24 cellular contexts compared by ENCODE assay signal in the genomic region with DNA sequence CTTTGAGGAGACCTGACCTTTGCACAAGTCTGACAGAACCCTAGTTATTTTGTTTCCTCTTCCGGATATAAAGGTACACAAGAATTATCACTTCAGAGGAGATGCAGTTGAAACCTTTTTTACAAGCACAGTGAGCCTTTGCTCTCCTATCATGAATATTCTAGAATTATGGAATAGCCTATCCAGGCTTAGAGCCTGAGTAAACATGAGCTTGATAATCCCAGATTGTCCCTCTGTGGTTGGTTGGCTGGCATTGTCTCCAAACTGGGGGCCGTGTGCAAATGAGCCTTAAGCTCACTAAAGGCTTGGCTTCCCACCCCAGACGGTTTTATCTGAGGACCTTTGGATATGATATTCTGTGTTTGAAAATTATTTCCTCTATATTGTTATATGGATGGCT. TPM values are rescaled to one million over a fixed set of nuclear protein-coding genes. Genes with fewer than 3 reads are reported as not detected.
DNase-seq lines count a peak whose midpoint lies in the region; ATAC-seq, FAIRE-seq and TF ChIP-seq lines count a peak whose summit lies in the region.
"Had no signal": no experiment of that assay in that cellular context is flagged by ENCODE, and none has a peak within 500 bp of the region (broad histone marks: within the 10 kb centered on the region; RNA-seq: fewer than 3 reads in every experiment).

No MANE protein-coding gene starts in this region.

- H3K27me3 ChIP-seq in colonic mucosa (no peaks in the 10 kb centered on the region), small intestine (ENCODE audit: control insufficient read depth in 2 of 2, insufficient read depth in 2 of 2, low read length in 2 of 2) (no peaks in the 10 kb centered on the region), MM.1S (replicated peaks; ENCODE audit: insufficient read depth, low read length) (no peaks in the 10 kb centered on the region)
- H3K27me3 ChIP-seq: BE2C, BLaER1 had no signal

- H3K4me2 ChIP-seq in MM.1S (ENCODE audit: low read depth, low read length): no peak overlapping the region
- H3K4me2 ChIP-seq: BLaER1 had no signal

- H3F3A ChIP-seq in MM.1S (ENCODE audit: insufficient read depth, low read length): no peaks in the 10 kb centered on the region

- H3K4me1 ChIP-seq in colonic mucosa (no peaks in the 10 kb centered on the region), mucosa of descending colon (ENCODE audit: low read depth) (peaks cover 4% of the 10 kb centered on the region), small intestine (ENCODE audit: control insufficient read depth in 2 of 2, insufficient read depth in 1 of 2, low read depth in 1 of 2, low read length in 1 of 2) (peaks cover 0 to 2% of the 10 kb centered on the region in 2 donors), MM.1S (ENCODE audit: low read length) (no peaks in the 10 kb centered on the region)
- H3K4me1 ChIP-seq: BE2C, BLaER1 had no signal

- no peak overlapping the region for H2AFZ ChIP-seq in MM.1S (ENCODE audit: low read length)

- H3K9me3 ChIP-seq in colonic mucosa (no peaks in the 10 kb centered on the region), mucosa of descending colon (no peaks in the 10 kb centered on the region), small intestine (ENCODE audit: control insufficient read depth, low read depth) (no peaks in the 10 kb centered on the region), MM.1S (replicated peaks; ENCODE audit: insufficient read depth, low read length) (no peaks in the 10 kb centered on the region)
- H3K9me3 ChIP-seq: BE2C, BLaER1 had no signal

- H3K36me3 ChIP-seq in colonic mucosa (no peaks in the 10 kb centered on the region), mucosa of descending colon (ENCODE audit: low read depth) (no peaks in the 10 kb centered on the region), small intestine (ENCODE audit: control insufficient read depth in 2 of 2, insufficient read depth in 2 of 2, low read length in 2 of 2) (no peaks in the 10 kb centered on the region), MM.1S (replicated peaks; ENCODE audit: insufficient read depth, low read length) (no peaks in the 10 kb centered on the region)
- H3K36me3 ChIP-seq: BE2C, BLaER1 had no signal

- H3K27ac ChIP-seq in colonic mucosa (peak overlapping the region; percentile 54), small intestine (ENCODE audit: low read depth in 1 of 2, low read length in 1 of 2) (no peak overlapping the region), MM.1S (ENCODE audit: low read length) (no peak overlapping the region)
- H3K27ac ChIP-seq: BLaER1 had no signal

- TF ChIP-seq CTCF in colonic mucosa (IDR thresholded peaks at IDR 0.05) (no peak), mucosa of descending colon (IDR thresholded peaks at IDR 0.05) (no peak), MM.1S (IDR thresholded peaks at IDR 0.05; ENCODE audit: low read length) (no peak)

- peak; percentile 87 for ATAC-seq in mucosa of descending colon
- no peak for ATAC-seq in GM21619 (IDR thresholded peaks at IDR 0.05; ENCODE audit: unreplicated experiment)

- H3K79me2 ChIP-seq in MM.1S (ENCODE audit: low read length): no peaks in the 10 kb centered on the region

- FAIRE-seq in small intestine (lab: Jason Lieb, UNC): no peak
- FAIRE-seq: A204.1, D721Med, G401.6, GM12891, GM19239 had no signal

- H3K9ac ChIP-seq in colonic mucosa (ENCODE audit: low read depth in 2 of 2, low read length in 2 of 2): no peak overlapping the region
- H3K9ac ChIP-seq in MM.1S (ENCODE audit: low read length): no peak overlapping the region
- H3K9ac ChIP-seq: BLaER1 had no signal

- H3K4me3 ChIP-seq in colonic mucosa (no peak overlapping the region), mucosa of descending colon (no peak overlapping the region), small intestine (ENCODE audit: low read depth in 1 of 2, low read length in 2 of 2) (no peak overlapping the region), MM.1S (ENCODE audit: low read length) (no peak overlapping the region)
- H3K4me3 ChIP-seq: BLaER1 had no signal

- H4K20me1 ChIP-seq in MM.1S (ENCODE audit: insufficient read depth, low read length): no peaks in the 10 kb centered on the region
- H4K20me1 ChIP-seq: BLaER1 had no signal

- 13 to 60% (median 29%) methylated on average over 3 of the region's 3 CpGs for WGBS in small intestine, 3 donors

- no peaks in the 10 kb centered on the region for H3K9me2 ChIP-seq in MM.1S (replicated peaks; ENCODE audit: insufficient read depth, low read length)

- intact Hi-C loops in colonic mucosa (cut with DNase I) (no loop called here), mucosa of descending colon (cut with DNase I, micrococcal nuclease) (no loop called here)

- peak; percentile 32 for DNase-seq in colonic mucosa
- peak in 2 of 3 donors; percentile 35 to 68 for DNase-seq in mucosa of descending colon
- peak; percentile 58 for DNase-seq in small intestine
- DNase-seq in medulla oblongata (ENCODE audit: extremely low spot score): no peak
- no peak for DNase-seq in MM.1S
- DNase-seq in NCI-H1092 (lab: John Stamatoyannopoulos, UW): no peak
- DNase-seq: 8988T; ACHN; BE2C; C1 segment of cervical spinal cord; Calu3; CD4-positive, alpha-beta memory T cell; CD4-positive, CD25-positive, alpha-beta regulatory T cell; CD8-positive, alpha-beta memory T cell; COR-L47; DMS79 treated with DMSO at 0.1 percent for 48 hours; GF-D8 had no signal

RNA-seq across cellular contexts. Expression of gene BTBD3, which starts 32.0 kb away (rescaled TPM):
- 10 to 100 TPM; 33.8 to 52.1 TPM for total RNA-seq in colonic mucosa
- 10 to 100 TPM; 40.1 to 76.0 (median 45.9) TPM for total RNA-seq in mucosa of descending colon
- polyA plus RNA-seq in small intestine: 10 to 100 TPM in 1 of 3 donors, 1 to 10 TPM in 2; 6.9 to 13.3 (median 7.6) TPM

Comparison
In these comparisons a context has a peak if more than half of its experiments do, and no peak if none do; other contexts are left out.
1. DNase-seq: peak in colonic mucosa (single experiment), mucosa of descending colon (2 of 3) and small intestine (single experiment); none in medulla oblongata (single experiment), MM.1S (single experiment) and NCI-H1092 (single experiment).